Comparison of ENCODE assay signal across 26 cellular contexts in genomic region chr5:170121321-170121720, GRCh38. TPM values are rescaled to one million over a fixed set of nuclear protein-coding genes. Genes with fewer than 3 reads are reported as not detected.
DNase-seq lines count a peak whose midpoint lies in the region; ATAC-seq, FAIRE-seq and TF ChIP-seq lines count a peak whose summit lies in the region.
"Had no signal": no experiment of that assay in that cellular context is flagged by ENCODE, and none has a peak within 500 bp of the region (broad histone marks: within the 10 kb centered on the region; RNA-seq: fewer than 3 reads in every experiment).

No MANE protein-coding gene starts in this region.

- no peak for FAIRE-seq in bronchial epithelial cell (lab: Jason Lieb, UNC)
- FAIRE-seq: A204.1 had no signal

- H3K4me3 ChIP-seq in ACC112 (ENCODE audit: low read depth, low read length) (no peak overlapping the region), bronchial epithelial cell (ENCODE audit: low read depth, low read length) (no peak overlapping the region), foreskin fibroblast (ENCODE audit: low read depth in 1 of 2, low read length in 2 of 2) (no peak overlapping the region)
- H3K4me3 ChIP-seq: gastroesophageal sphincter, right lobe of liver had no signal

- DNase-seq in HCEC 1CT = peak; percentile 57
- DNase-seq in bronchial epithelial cell (ENCODE audit: low read depth) = peak; percentile 57
- peak; percentile 17 to 73 for DNase-seq in foreskin fibroblast
- no peak for DNase-seq in endothelial cell (ENCODE audit: low spot score)
- DNase-seq in GDM1 (lab: John Stamatoyannopoulos, UW) = no peak
- DNase-seq in activated naive CD4-positive, alpha-beta T cell treated with anti-CD3 and anti-CD28 coated beads, Interleukin-2, amount 50 U/mL, for 72 hours (ENCODE audit: low spot score in 2 of 2) = no peak
- DNase-seq: activated CD4-positive, alpha-beta T cell treated with anti-CD3 and anti-CD28 coated beads, Interleukin-2, amount 50 U/mL, for 48 hours; activated naive CD8-positive, alpha-beta T cell treated with anti-CD3 and anti-CD28 coated beads, Interleukin-2, amount 10 ng/mL, durations not matched to agents 7 days and 5 days; activated T-cell treated with anti-CD3 and anti-CD28 coated beads, Interleukin-2, amount 50 U/mL, for 1 hour; caudate nucleus; CD4-positive, alpha-beta memory T cell; DMS79; effector CD4-positive, alpha-beta T cell; H9; NCI-H1048; NCI-H2081 treated with DMSO at 0.1 percent for 48 hours; NCI-H510A; right lobe of liver had no signal

- H3K4me1 ChIP-seq in ACC112 (ENCODE audit: control insufficient read depth, insufficient read depth, low read length, unreplicated experiment) = peaks cover 9% of the 10 kb centered on the region
- H3K4me1 ChIP-seq: gastroesophageal sphincter, right lobe of liver had no signal

- no peak overlapping the region for H3K4me3 Mint-ChIP-seq in endothelial cell (ENCODE audit: unreplicated experiment)
- H3K4me3 Mint-ChIP-seq: activated naive CD8-positive, alpha-beta T cell treated with anti-CD3 and anti-CD28 coated beads, Interleukin-2, amount 10 ng/mL, durations not matched to agents 7 days and 5 days; CD4-positive, alpha-beta memory T cell; H9; IgD-negative memory B cell; stimulated activated naive CD8-positive, alpha-beta T cell treated with anti-CD3 and anti-CD28 coated beads, Interleukin-15, Interleukin-2, amounts not matched to agents 100 ng/mL and 50 ng/mL, for 24 hours had no signal

- H2AFZ ChIP-seq in ACC112 (ENCODE audit: low read length, unreplicated experiment) = no peak overlapping the region

- H3K27ac Mint-ChIP-seq in endothelial cell (ENCODE audit: unreplicated experiment) = no peak overlapping the region
- no peak overlapping the region for H3K27ac Mint-ChIP-seq in activated naive CD4-positive, alpha-beta T cell treated with anti-CD3 and anti-CD28 coated beads, Interleukin-2, amount 50 U/mL, for 72 hours
- H3K27ac Mint-ChIP-seq: activated naive CD8-positive, alpha-beta T cell treated with anti-CD3 and anti-CD28 coated beads, Interleukin-2, amount 10 ng/mL, durations not matched to agents 7 days and 5 days; CD4-positive, alpha-beta memory T cell; H9; IgD-negative memory B cell; stimulated activated naive CD8-positive, alpha-beta T cell treated with anti-CD3 and anti-CD28 coated beads, Interleukin-15, Interleukin-2, amounts not matched to agents 100 ng/mL and 50 ng/mL, for 24 hours had no signal

- H3K9me3 Mint-ChIP-seq in endothelial cell (ENCODE audit: unreplicated experiment) = peaks cover 5% of the 10 kb centered on the region
- H3K9me3 Mint-ChIP-seq in activated naive CD4-positive, alpha-beta T cell treated with anti-CD3 and anti-CD28 coated beads, Interleukin-2, amount 50 U/mL, for 72 hours = peaks cover 8 to 11% of the 10 kb centered on the region in 2 donors

- peaks cover 14% of the 10 kb centered on the region for H3K4me1 Mint-ChIP-seq in endothelial cell (ENCODE audit: unreplicated experiment)
- H3K4me1 Mint-ChIP-seq: activated naive CD8-positive, alpha-beta T cell treated with anti-CD3 and anti-CD28 coated beads, Interleukin-2, amount 10 ng/mL, durations not matched to agents 7 days and 5 days; CD4-positive, alpha-beta memory T cell; IgD-negative memory B cell had no signal

- peak overlapping the region; percentile 23 for H3K27ac ChIP-seq in ACC112 (ENCODE audit: low read depth, low read length)
- H3K27ac ChIP-seq: gastroesophageal sphincter, right lobe of liver had no signal

- H3K27me3 Mint-ChIP-seq in endothelial cell (ENCODE audit: unreplicated experiment) = no peaks in the 10 kb centered on the region

- H3K79me2 ChIP-seq in ACC112 (ENCODE audit: control insufficient read depth, insufficient read depth, low read length, unreplicated experiment) = no peaks in the 10 kb centered on the region

- peaks cover 11% of the 10 kb centered on the region for H3K36me3 Mint-ChIP-seq in endothelial cell (ENCODE audit: low read depth, unreplicated experiment)
- peaks cover 1 to 9% of the 10 kb centered on the region in 2 donors for H3K36me3 Mint-ChIP-seq in activated naive CD4-positive, alpha-beta T cell treated with anti-CD3 and anti-CD28 coated beads, Interleukin-2, amount 50 U/mL, for 72 hours
- H3K36me3 Mint-ChIP-seq: activated naive CD8-positive, alpha-beta T cell treated with anti-CD3 and anti-CD28 coated beads, Interleukin-2, amount 10 ng/mL, durations not matched to agents 7 days and 5 days; CD4-positive, alpha-beta memory T cell; IgD-negative memory B cell had no signal

- H3K27me3 ChIP-seq in ACC112 (ENCODE audit: insufficient read depth, low read length) (no peaks in the 10 kb centered on the region), bronchial epithelial cell (ENCODE audit: control insufficient read depth, insufficient read depth, low read length) (no peaks in the 10 kb centered on the region)
- H3K27me3 ChIP-seq: gastroesophageal sphincter, right lobe of liver had no signal

- H3K36me3 ChIP-seq in ACC112 (ENCODE audit: insufficient read depth, low read length) (no peaks in the 10 kb centered on the region), bronchial epithelial cell (ENCODE audit: control insufficient read depth, insufficient read depth, low read length) (no peaks in the 10 kb centered on the region)
- H3K36me3 ChIP-seq: gastroesophageal sphincter, right lobe of liver had no signal

- ATAC-seq in activated naive CD4-positive, alpha-beta T cell treated with anti-CD3 and anti-CD28 coated beads, Interleukin-2, amount 50 U/mL, for 72 hours = no peak
- no peak for ATAC-seq in GM21528 (IDR thresholded peaks at IDR 0.05; ENCODE audit: low FRiP score, unreplicated experiment)
- ATAC-seq: gastroesophageal sphincter, right lobe of liver had no signal

- TF ChIP-seq CTCF in bronchial epithelial cell (IDR thresholded peaks at IDR 0.05; ENCODE audit: insufficient read depth, low read length, severe bottlenecking) (no peak), foreskin fibroblast (IDR thresholded peaks at IDR 0.05; ENCODE audit: low read depth, low read length) (no peak), endothelial cell (IDR thresholded peaks at IDR 0.05; ENCODE audit: unreplicated experiment) (no peak)

RNA-seq across cellular contexts. Expression of gene FOXI1, which starts 15.6 kb away (rescaled TPM):
- total RNA-seq in bronchial epithelial cell (not detected in 2 replicates), endothelial cell (ENCODE audit: unreplicated experiment) (2.2 TPM)
- not detected for total RNA-seq in activated naive CD4-positive, alpha-beta T cell treated with anti-CD3 and anti-CD28 coated beads, Interleukin-2, amount 50 U/mL, for 72 hours
- total RNA-seq: activated naive CD8-positive, alpha-beta T cell treated with anti-CD3 and anti-CD28 coated beads, Interleukin-2, amount 10 ng/mL, durations not matched to agents 7 days and 5 days; CD4-positive, alpha-beta memory T cell; gastroesophageal sphincter; H9; liver; omental fat pad; right lobe of liver had no signal

Comparison
In these comparisons a context has a peak if more than half of its experiments do, and no peak if none do; other contexts are left out.
1. DNase-seq: peak in HCEC 1CT (single experiment), bronchial epithelial cell (single experiment) and foreskin fibroblast (2 of 2); none in endothelial cell (single experiment), GDM1 (single experiment) and activated naive CD4-positive, alpha-beta T cell treated with anti-CD3 and anti-CD28 coated beads, Interleukin-2, amount 50 U/mL, for 72 hours (0 of 2).